Comparison of ENCODE assay signal across 18 cellular contexts in the genomic region with DNA sequence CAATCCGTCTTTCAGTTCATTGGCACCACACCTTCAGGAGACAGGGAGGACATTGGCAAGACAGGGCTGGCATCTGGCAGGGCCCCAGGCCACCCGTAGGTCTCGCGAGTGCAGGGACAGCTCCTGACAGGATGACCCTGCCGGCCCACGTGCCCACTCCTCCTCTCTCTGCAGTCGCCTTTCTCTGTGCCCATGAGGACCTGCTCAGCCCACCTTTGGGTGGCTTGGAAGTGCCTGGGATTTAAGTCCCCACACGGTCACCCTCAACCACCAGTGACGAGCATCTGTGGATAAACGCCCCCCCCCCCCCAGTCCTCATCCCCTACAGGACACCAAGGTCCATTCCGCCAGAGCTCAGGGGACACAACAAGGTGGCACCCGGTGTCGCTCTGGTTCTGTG. TPM values are rescaled to one million over a fixed set of nuclear protein-coding genes. Genes with fewer than 3 reads are reported as not detected.
DNase-seq lines count a peak whose midpoint lies in the region; ATAC-seq lines count a peak whose summit lies in the region.
"Had no signal": no experiment of that assay in that cellular context is flagged by ENCODE, and none has a peak within 500 bp of the region (broad histone marks: within the 10 kb centered on the region; RNA-seq: fewer than 3 reads in every experiment).

No MANE protein-coding gene starts in this region.

- DNase-seq in Right ventricle myocardium superior (peak; percentile 30), Right ventricle myocardium inferior (ENCODE audit: missing footprints) (no peak), T-helper 17 cell (no peak), mesenteric fat pad (ENCODE audit: low spot score) (peak; percentile 59), foreskin melanocyte (no peak), cortex of kidney (lab: John Stamatoyannopoulos, UW) (no peak), putamen (ENCODE audit: low spot score) (no peak)
- DNase-seq: activated CD4-positive, alpha-beta T cell treated with anti-CD3 and anti-CD28 coated beads for 1 hour; activated CD8-positive, alpha-beta memory T cell treated with anti-CD3 and anti-CD28 coated beads, Interleukin-2, amount 50 U/mL, for 48 hours; activated gamma-delta T cell treated with Interleukin-2 at 50 U/mL for 16 hours; central memory CD4-positive, alpha-beta T cell; DMS79; NCI-H146; NCI-H524; pancreas; SK-N-SH had no signal

- no peak for ATAC-seq in Right ventricle myocardium superior (ENCODE audit: poor library complexity)
- ATAC-seq in Right ventricle myocardium inferior, result no peak
- no peak for ATAC-seq in T-helper 17 cell
- ATAC-seq: pancreas, right lobe of liver had no signal

- H3K4me3 Mint-ChIP-seq in T-helper 17 cell, result peak overlapping the region; percentile 69

- H3K27me3 Mint-ChIP-seq in T-helper 17 cell, result no peaks in the 10 kb centered on the region

- no peaks in the 10 kb centered on the region for H3K9me3 ChIP-seq in T-helper 17 cell (ENCODE audit: control insufficient read depth, low read length, poor library complexity, severe bottlenecking)
- H3K9me3 ChIP-seq: pancreas, right lobe of liver, SK-N-SH, vagina had no signal

- peaks cover 52% of the 10 kb centered on the region for H3K4me1 Mint-ChIP-seq in T-helper 17 cell

- H3K27ac Mint-ChIP-seq in T-helper 17 cell, result peak overlapping the region; percentile 19

- intact Hi-C loops in Right ventricle myocardium superior (cut with DNase I) (no loop called here), Right ventricle myocardium inferior (cut with DNase I) (no loop called here)

- H3K36me3 Mint-ChIP-seq in T-helper 17 cell (ENCODE audit: low read depth), result peaks cover 2% of the 10 kb centered on the region

RNA-seq across cellular contexts. Expression of gene MRPL36, which starts 4.1 kb away (rescaled TPM):
- total RNA-seq in Right ventricle myocardium superior (65.5 TPM), Right ventricle myocardium inferior (62.3 TPM), T-helper 17 cell (10 to 100 TPM; 12.3 to 17.7 TPM), mesenteric fat pad (50.4 TPM)

RNA-seq across cellular contexts. Expression of gene NDUFS6, which starts 5.7 kb away (rescaled TPM):
- total RNA-seq in Right ventricle myocardium superior, result 126 TPM
- total RNA-seq in Right ventricle myocardium inferior, result 134 TPM
- 10 to 100 TPM; 15.2 to 24.7 TPM for total RNA-seq in T-helper 17 cell
- total RNA-seq in mesenteric fat pad, result 26.4 TPM

Comparison
In these comparisons a context has a peak if more than half of its experiments do, and no peak if none do; other contexts are left out.
1. DNase-seq: peak in Right ventricle myocardium superior (single experiment) and mesenteric fat pad (single experiment); none in Right ventricle myocardium inferior (single experiment), T-helper 17 cell (0 of 3), foreskin melanocyte (single experiment), cortex of kidney (single experiment) and putamen (single experiment).